10 cellular contexts compared by ENCODE assay signal in genomic region chr5:53089481-53089976, GRCh38. TPM values are rescaled to one million over a fixed set of nuclear protein-coding genes. Genes with fewer than 3 reads are reported as not detected.
A peak's percentile ranks its signal among the peaks of the same experiment; 100 is the strongest.
DNase-seq lines count a peak whose midpoint lies in the region; ATAC-seq and TF ChIP-seq lines count a peak whose summit lies in the region.
"Had no signal": no experiment of that assay in that cellular context is flagged by ENCODE, and none has a peak within 500 bp of the region (broad histone marks: within the 10 kb centered on the region; RNA-seq: fewer than 3 reads in every experiment).

No MANE protein-coding gene starts in this region.

- 75% methylated on average over 3 of the region's 3 CpGs for WGBS in lower leg skin, 2 donors

- ATAC-seq in GM18498 (IDR thresholded peaks at IDR 0.05; ENCODE audit: unreplicated experiment) (peak; percentile 92), GM19468 (IDR thresholded peaks at IDR 0.05; ENCODE audit: extremely low read depth, unreplicated experiment) (peak; percentile 94), HG03280 (IDR thresholded peaks at IDR 0.05; ENCODE audit: unreplicated experiment) (peak; percentile 87)
- ATAC-seq: left lung had no signal

- DNase-seq in amniotic epithelial cell (ENCODE audit: low read depth) (peak; percentile 77), NCI-H1092 (lab: John Stamatoyannopoulos, UW) (no peak), UCSD-AML1 (lab: John Stamatoyannopoulos, UW; ENCODE audit: unreplicated experiment) (no peak), lower leg skin (ENCODE audit: low spot score in 2 of 2) (no peak), NCI-H2196 treated with DMSO at 0.1 percent for 48 hours (lab: John Stamatoyannopoulos, UW; ENCODE audit: unreplicated experiment) (no peak)
- DNase-seq: cortex of kidney, left lung had no signal

- intact Hi-C loops in lower leg skin (cut with DNase I; ENCODE audit: low total_unique reads): no loop called here

- no peak for TF ChIP-seq POLR2A in lower leg skin (IDR thresholded peaks at IDR 0.05)

- no peak overlapping the region for H3K4me3 ChIP-seq in lower leg skin (ENCODE audit: low read depth, poor library complexity, severe bottlenecking)
- H3K4me3 ChIP-seq: left lung had no signal

- TF ChIP-seq CTCF in lower leg skin (IDR thresholded peaks at IDR 0.05): no peak

RNA-seq across cellular contexts. Expression of gene MOCS2, which starts 20.0 kb away (rescaled TPM):
- 10 to 100 TPM; 12.1 to 23.3 (median 17.6) TPM for total RNA-seq in lower leg skin
